Comparison of ENCODE assay signal across 8 cellular contexts in genomic region chr14:95968048-95968447, GRCh38.
A peak's percentile ranks its signal among the peaks of the same experiment; 100 is the strongest.
DNase-seq lines count a peak whose midpoint lies in the region; ATAC-seq, FAIRE-seq and TF ChIP-seq lines count a peak whose summit lies in the region.
"Not testable (repeated sequence)": the region's sequence is repeated elsewhere in the genome, so short reads cannot be mapped to it uniquely, and the experiment has no call there.

No MANE protein-coding gene starts in this region.

- H3K4me3 Mint-ChIP-seq in H9, result not testable (repeated sequence)
- peak overlapping the region; percentile 31 for H3K4me3 Mint-ChIP-seq in neural progenitor cell

- H3K9me1 ChIP-seq in IMR-90 (ENCODE audit: insufficient read depth, low read length), result not testable (repeated sequence)

- dilution Hi-C loops in IMR-90 (cut with HindIII; ENCODE audit: low sequenced_read_pairs, unreplicated experiment), result not testable (repeated sequence)

- not testable (repeated sequence) for H2BK120ac ChIP-seq in H9 (ENCODE audit: low read depth, low read length, poor library complexity, severe bottlenecking); IMR-90 (ENCODE audit: low read depth, low read length); H1 (replicated peaks; ENCODE audit: low read depth, low read length)

- not testable (repeated sequence) for H2BK20ac ChIP-seq in H9 (ENCODE audit: low read depth, low read length, poor library complexity, severe bottlenecking); IMR-90 (ENCODE audit: low read depth, low read length); H1 (ENCODE audit: low read length)

- H3K79me2 ChIP-seq in H9 (ENCODE audit: insufficient read depth, low read length); H1 (ENCODE audit: control insufficient read depth in 1 of 2, insufficient read depth in 2 of 2, low read length in 2 of 2); neural progenitor cell (ENCODE audit: low read depth): not testable (repeated sequence)

- H3K23ac ChIP-seq in H9 (ENCODE audit: insufficient read length, low read depth, low read length); IMR-90 (ENCODE audit: low read depth, low read length); H1 (ENCODE audit: insufficient read length): not testable (repeated sequence)

- H4K8ac ChIP-seq in H9 (replicated peaks; ENCODE audit: insufficient read length, low read depth, low read length); IMR-90 (ENCODE audit: low read depth in 2 of 2, low read length in 2 of 2); H1 (ENCODE audit: extremely low read depth, insufficient read depth, low read length): not testable (repeated sequence)

- H3K4me3 ChIP-seq in IMR-90 (ENCODE audit: insufficient read depth, low read depth, low read length); adipocyte (ENCODE audit: low read length); H1 (ENCODE audit: extremely low read depth in 1 of 4, insufficient read depth in 2 of 4, low read depth in 3 of 4, low read length in 4 of 4); neural progenitor cell: not testable (repeated sequence)

- H3K27ac ChIP-seq in H9 (ENCODE audit: insufficient read length, low read depth, low read length); IMR-90 (ENCODE audit: insufficient read depth, low read length); H1 (ENCODE audit: low read depth, low read length); neural progenitor cell: not testable (repeated sequence)

- not testable (repeated sequence) for H3K23me2 ChIP-seq in H9 (ENCODE audit: insufficient read length, low read depth, low read length, poor library complexity, severe bottlenecking); H1 (ENCODE audit: low read depth, low read length)

- not testable (repeated sequence) for ATAC-seq in IMR-90 (ENCODE audit: low read depth)

- not testable (repeated sequence) for H3K4me1 ChIP-seq in H9 (ENCODE audit: insufficient read depth, low read length); IMR-90 (ENCODE audit: control insufficient read depth, insufficient read depth, low read length); adipocyte (ENCODE audit: control insufficient read depth, insufficient read depth, low read length); H1 (replicated peaks in 1 of 4; ENCODE audit: control insufficient read depth in 3 of 4, insufficient read depth in 4 of 4, low read length in 3 of 4); neural progenitor cell

- peak; percentile 73 for DNase-seq in ELF-1 (ENCODE audit: low read depth, low spot score)
- DNase-seq in H9, result peak; percentile 51
- DNase-seq in IMR-90; H1 (ENCODE audit: low read depth in 1 of 2, low spot score in 2 of 2); neural progenitor cell (ENCODE audit: low spot score): not testable (repeated sequence)
- peak; percentile 6 for DNase-seq in adipocyte (ENCODE audit: low read depth)
- peak; percentile 3 for DNase-seq in iris pigment epithelial cell (ENCODE audit: low read depth)
- DNase-seq in renal cortical epithelial cell (ENCODE audit: low read depth), result peak; percentile 39

- H2AK9ac ChIP-seq in IMR-90 (replicated peaks; ENCODE audit: low read depth, low read length, poor library complexity), result not testable (repeated sequence)

- not testable (repeated sequence) for H4K5ac ChIP-seq in H9 (ENCODE audit: insufficient read length, low read depth, low read length); IMR-90 (ENCODE audit: low read depth, low read length); H1 (ENCODE audit: insufficient read length, low read depth, low read length)

- intact Hi-C loops in IMR-90 (cut with micrococcal nuclease), result not testable (repeated sequence)

- not testable (repeated sequence) for BruUV-seq in IMR-90 (replicated peaks; lab: Mats Ljungman, UMichigan)

- H3F3A ChIP-seq in neural progenitor cell (ENCODE audit: low read depth), result not testable (repeated sequence)

- not testable (repeated sequence) for H4K20me1 ChIP-seq in H9 (ENCODE audit: control insufficient read depth, insufficient read depth, insufficient read length); IMR-90 (ENCODE audit: insufficient read depth, low read length); H1 (replicated peaks in 1 of 2; ENCODE audit: control insufficient read depth in 1 of 2, insufficient read depth in 2 of 2, low read length in 2 of 2); neural progenitor cell (ENCODE audit: low read depth)

- no CpG with 5 or more reads among the region's 4 CpGs for WGBS in H9 (ENCODE audit: extremely low coverage, insufficient read length, low lambda C conversion rate)
- 51% methylated on average over 2 of the region's 4 CpGs; no CpG with 5 or more reads in 1 of the 2 experiments for WGBS in IMR-90 (ENCODE audit: extremely low coverage in 2 of 2, insufficient read length in 1 of 2), 2 experiments
- 87% methylated on average over 4 of the region's 4 CpGs; no CpG with 5 or more reads in 1 of the 2 experiments for WGBS in H1 (ENCODE audit: extremely low coverage in 1 of 2, insufficient coverage in 1 of 2, insufficient read length in 1 of 2, insufficient replicate concordance in 2 of 2, low coverage in 1 of 2, low lambda C conversion rate in 2 of 2, missing lambda C conversion rate in 1 of 2), 2 experiments

- not testable (repeated sequence) for TF ChIP-seq POLR2A in IMR-90 (IDR thresholded peaks at IDR 0.05; ENCODE audit: low read depth, low read length); H1 (IDR thresholded peaks at IDR 0.05; ENCODE audit: control extremely low read depth in 1 of 2, low read depth in 2 of 2, low read length in 2 of 2)

- H2BK12ac ChIP-seq in H9 (ENCODE audit: insufficient read length, low read depth, low read length); H1 (ENCODE audit: low read depth, low read length): not testable (repeated sequence)

- not testable (repeated sequence) for FAIRE-seq in H1 (lab: Jason Lieb, UNC)

- TF ChIP-seq RAD21 in IMR-90 (IDR thresholded peaks at IDR 0.05; ENCODE audit: low read length); H1 (IDR thresholded peaks at IDR 0.05 in 1 of 2, conservative IDR thresholded peaks at IDR 0.05 in 1 of 2; ENCODE audit: low read depth in 2 of 2, low read length in 2 of 2): not testable (repeated sequence)

- H3K14ac ChIP-seq in H9 (ENCODE audit: insufficient read depth, low read length); IMR-90 (replicated peaks; ENCODE audit: low read depth, low read length); H1 (ENCODE audit: insufficient read length): not testable (repeated sequence)

- H3K27me3 ChIP-seq in H9 (ENCODE audit: insufficient read depth, low read length); IMR-90 (ENCODE audit: control insufficient read depth, insufficient read depth, low read length); H1 (replicated peaks in 1 of 4; ENCODE audit: control insufficient read depth in 3 of 4, extremely low read depth in 1 of 4, insufficient read depth in 3 of 4, low read length in 3 of 4); neural progenitor cell: not testable (repeated sequence)
- peaks cover 12% of the 10 kb centered on the region for H3K27me3 ChIP-seq in adipocyte (replicated peaks; ENCODE audit: control insufficient read depth, insufficient read depth, low read length)

- peaks cover 19 to 27% of the 10 kb centered on the region in 2 experiments for H3K9me3 Mint-ChIP-seq in H9
- not testable (repeated sequence) for H3K9me3 Mint-ChIP-seq in neural progenitor cell

- POLR2A ChIA-PET in IMR-90 (lab: Charles Lee; ENCODE audit: unreplicated experiment), result not testable (repeated sequence)
- POLR2A ChIA-PET in H1 (lab: Charles Lee; ENCODE audit: partially characterized antibody), result interaction anchor here (1.9 to 4.1 kb wide), 2 partner anchors 12 to 19 kb away, joined by 5 to 16 read pairs; no protein-coding TSS in a partner anchor

- not testable (repeated sequence) for TF ChIP-seq EP300 in H1 (IDR thresholded peaks at IDR 0.05; ENCODE audit: borderline replicate concordance in 1 of 2, low read depth in 2 of 2, low read length in 2 of 2)

- H2BK15ac ChIP-seq in H9 (ENCODE audit: low read depth, low read length); IMR-90 (ENCODE audit: low read depth, low read length); H1 (ENCODE audit: low read length): not testable (repeated sequence)

- not testable (repeated sequence) for H4K91ac ChIP-seq in H9 (ENCODE audit: insufficient read length, low read depth, low read length); IMR-90 (ENCODE audit: insufficient read depth, low read depth, low read length); H1 (replicated peaks; ENCODE audit: insufficient read length, low read length)

- H3K18ac ChIP-seq in H9 (ENCODE audit: insufficient read length, low read depth, low read length); IMR-90 (ENCODE audit: low read depth, low read length); H1 (ENCODE audit: extremely low read depth, low read length): not testable (repeated sequence)

- peaks cover 24 to 44% of the 10 kb centered on the region in 2 experiments for H3K4me1 Mint-ChIP-seq in H9
- not testable (repeated sequence) for H3K4me1 Mint-ChIP-seq in neural progenitor cell

- not testable (repeated sequence) for TF ChIP-seq CTCF in H9 (conservative IDR thresholded peaks at IDR 0.05); IMR-90 (conservative IDR thresholded peaks at IDR 0.05; ENCODE audit: low read depth, low read length); H1 (IDR thresholded peaks at IDR 0.05; ENCODE audit: control extremely low read depth in 1 of 3, insufficient read depth in 1 of 3, low read depth in 1 of 3, low read length in 3 of 3); neural progenitor cell (IDR thresholded peaks at IDR 0.05)

- H3K4me2 ChIP-seq in H9 (ENCODE audit: insufficient read depth, insufficient read length, low read length); IMR-90 (ENCODE audit: low read depth, low read length); H1 (ENCODE audit: insufficient read depth in 1 of 2, low read depth in 2 of 2, low read length in 2 of 2); neural progenitor cell: not testable (repeated sequence)

- not testable (repeated sequence) for H2AK5ac ChIP-seq in H9 (ENCODE audit: insufficient read length, low read length); IMR-90 (ENCODE audit: low read depth, low read length); H1 (ENCODE audit: low read depth, low read length)

- in situ Hi-C loops in IMR-90 (cut with MboI; ENCODE audit: low sequenced_read_pairs), result not testable (repeated sequence)

- H3K79me1 ChIP-seq in H9 (ENCODE audit: insufficient read depth, low read depth, low read length, poor library complexity, severe bottlenecking); IMR-90 (ENCODE audit: low read depth in 1 of 2, low read length in 2 of 2); H1 (ENCODE audit: low read depth, low read length): not testable (repeated sequence)

- H3K4ac ChIP-seq in H9 (ENCODE audit: low read depth, low read length); IMR-90 (ENCODE audit: low read depth, low read length); H1 (replicated peaks; ENCODE audit: insufficient read length, low read depth, low read length): not testable (repeated sequence)

- H3K27ac Mint-ChIP-seq in H9, result peak overlapping the region in 2 of 3 experiments; percentile 43 to 96; a peak in 3 of 7 replicates
- not testable (repeated sequence) for H3K27ac Mint-ChIP-seq in neural progenitor cell

- H3K9me3 ChIP-seq in H9 (ENCODE audit: control insufficient read depth, low read depth, low read length) (peaks cover 16% of the 10 kb centered on the region), adipocyte (ENCODE audit: control insufficient read depth, low read length) (peaks cover 15% of the 10 kb centered on the region), H1 (ENCODE audit: insufficient read depth in 2 of 2, low read depth in 1 of 2, low read length in 1 of 2) (peaks cover 11 to 16% of the 10 kb centered on the region in 2 experiments)
- H3K9me3 ChIP-seq in IMR-90 (ENCODE audit: control insufficient read depth, insufficient read depth, low read length); neural progenitor cell (ENCODE audit: low read depth): not testable (repeated sequence)

- H2BK5ac ChIP-seq in H9 (ENCODE audit: insufficient read length, low read length); IMR-90 (ENCODE audit: low read depth, low read length, poor library complexity, severe bottlenecking); H1 (ENCODE audit: low read depth, low read length): not testable (repeated sequence)

- H3K9ac ChIP-seq in H9 (ENCODE audit: extremely low read depth, insufficient read length, low read length); IMR-90 (ENCODE audit: low read depth, low read length); adipocyte (ENCODE audit: low read length); H1 (replicated peaks in 1 of 4; ENCODE audit: extremely low read depth in 1 of 4, low read depth in 3 of 4, low read length in 3 of 4); neural progenitor cell: not testable (repeated sequence)

- not testable (repeated sequence) for H3K27me3 Mint-ChIP-seq in H9 (ENCODE audit: low read depth); neural progenitor cell (ENCODE audit: insufficient read depth, low read depth)

- H3K36me3 Mint-ChIP-seq in H9 (ENCODE audit: insufficient read depth in 1 of 3, low read depth in 3 of 3), result peaks cover 8 to 20% (median 13%) of the 10 kb centered on the region in 3 experiments
- H3K36me3 Mint-ChIP-seq in neural progenitor cell, result not testable (repeated sequence)

- not testable (repeated sequence) for H2AFZ ChIP-seq in H9 (ENCODE audit: low read length); IMR-90 (replicated peaks; ENCODE audit: low read length, poor library complexity); H1 (ENCODE audit: low read length); neural progenitor cell (replicated peaks)

- H3K56ac ChIP-seq in H9 (ENCODE audit: insufficient read length, low read depth, low read length); IMR-90 (ENCODE audit: extremely low read depth, insufficient read depth, low read length); H1 (replicated peaks; ENCODE audit: insufficient read length, low read depth, low read length): not testable (repeated sequence)

- CTCF ChIA-PET in IMR-90 (lab: Yijun Ruan, JAX), result interaction anchor here (1.1 kb wide), 1 partner anchor 441 kb away, joined by 4 read pairs; no protein-coding TSS in a partner anchor
- CTCF ChIA-PET in H1 (lab: Charles Lee; ENCODE audit: partially characterized antibody), result interaction anchor here (0.7 to 1.0 kb wide), 2 partner anchors 19 to 371 kb away, joined by 3 read pairs; no protein-coding TSS in a partner anchor

- H3K36me3 ChIP-seq in IMR-90 (ENCODE audit: control insufficient read depth, insufficient read depth, low read length); adipocyte (ENCODE audit: control insufficient read depth, insufficient read depth, low read length, severe bottlenecking); H1 (ENCODE audit: control insufficient read depth in 2 of 4, insufficient read depth in 4 of 4, low read length in 3 of 4); neural progenitor cell: not testable (repeated sequence)

- not testable (repeated sequence) for H3T11ph ChIP-seq in H9 (ENCODE audit: low read length)
